In the genomic region with DNA sequence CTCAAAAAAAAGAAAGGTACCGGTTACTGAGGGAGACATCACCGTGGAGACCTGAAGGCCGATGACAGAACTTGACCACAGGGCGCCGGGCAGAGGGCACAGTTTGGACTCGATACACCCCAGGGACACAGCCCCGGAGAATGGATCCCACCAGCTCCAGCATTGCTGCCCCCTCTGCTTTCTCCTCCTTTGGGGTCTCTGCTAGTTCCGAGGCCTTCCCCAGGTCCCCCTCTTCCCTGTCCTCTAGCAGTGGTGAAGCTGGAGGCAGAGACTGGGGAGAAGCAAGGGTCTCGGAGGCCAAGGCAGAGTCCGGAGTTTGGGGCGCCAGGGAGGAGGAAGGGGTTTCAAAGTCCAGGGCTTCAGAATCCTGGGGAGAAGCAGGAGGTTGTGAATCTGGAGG, we compare ENCODE assay signal across 1 cellular context.
TF ChIP-seq lines count a peak whose summit lies in the region.

No MANE protein-coding gene starts in this region.

TF ChIP-seq in IMR-90, 13 proteins besides CTCF, POLR2A, EP300 and RAD21:
- TF ChIP-seq SMC3 (IDR thresholded peaks at IDR 0.05; ENCODE audit: low read depth, low read length) (no peak), USF2 (IDR thresholded peaks at IDR 0.05; ENCODE audit: low read depth, low read length) (no peak)
